ENCODE assay signal across 33 cellular contexts in the genomic region with DNA sequence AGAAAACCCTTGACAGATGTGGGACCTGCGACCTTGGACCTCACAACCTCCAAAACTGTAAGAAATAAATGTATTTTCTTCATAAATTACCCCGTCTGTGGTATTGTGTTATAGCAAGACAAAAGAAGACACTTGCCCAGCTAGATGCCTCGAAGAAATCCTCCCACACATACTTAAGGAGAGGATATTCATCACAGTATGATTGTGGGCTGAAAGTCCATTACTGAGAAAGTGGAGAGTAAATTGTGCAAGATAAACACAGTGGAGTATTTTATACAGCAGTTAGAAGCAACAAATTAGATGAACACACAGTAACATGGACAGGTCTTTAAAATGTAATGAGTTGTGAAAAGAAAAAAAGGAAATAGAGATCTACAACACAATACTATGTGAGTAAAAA. TPM values are rescaled to one million over a fixed set of nuclear protein-coding genes. Genes with fewer than 3 reads are reported as not detected.
"Had no signal": no experiment of that assay in that cellular context is flagged by ENCODE, and none has a peak within 500 bp of the region (broad histone marks: within the 10 kb centered on the region; RNA-seq: fewer than 3 reads in every experiment).

No MANE protein-coding gene starts in this region.

- H3K27ac Mint-ChIP-seq: activated CD4-positive, alpha-beta memory T cell treated with anti-CD3 and anti-CD28 coated beads for 36 hours; activated CD4-positive, alpha-beta T cell treated with anti-CD3 and anti-CD28 coated beads for 36 hours; activated CD4-positive, alpha-beta T cell treated with anti-CD3 and anti-CD28 coated beads, Interleukin-2, amount 10 ng/mL, durations not matched to agents 7 days and 5 days; activated naive CD4-positive, alpha-beta T cell treated with anti-CD3 and anti-CD28 coated beads for 36 hours; activated naive CD4-positive, alpha-beta T cell treated with anti-CD3 and anti-CD28 coated beads, Interleukin-2, amount 50 U/mL, for 72 hours; activated T-helper 1 cell treated with anti-CD3 and anti-CD28 coated beads, Interleukin-12 subunit alpha, Interleukin-12 subunit beta, Interleukin-2, Interleukin-4 antibody, amounts not matched to agents 30 ng/mL and 10 ng/mL and 1 ng/mL, durations not matched to agents 14 hours and 24 hours and 36 hours; brain; T-helper 1 cell treated with Interleukin-12 subunit alpha and Interleukin-12 subunit beta and Interleukin-4 antibody, amounts not matched to agents 30 μg/mL and 1 μg/mL, for 36 hours; T-helper 2 cell treated with Interferon-gamma antibody and Interleukin-4, amounts not matched to agents 5 μg/mL and 100 μg/mL, for 36 hours; WTC11 had no signal

- H3K36me3 Mint-ChIP-seq: activated CD4-positive, alpha-beta memory T cell treated with anti-CD3 and anti-CD28 coated beads for 36 hours; activated naive CD4-positive, alpha-beta T cell treated with anti-CD3 and anti-CD28 coated beads, Interleukin-2, amount 50 U/mL, for 72 hours; brain; WTC11 had no signal

- ATAC-seq: activated CD4-positive, alpha-beta T cell treated with anti-CD3 and anti-CD28 coated beads for 36 hours; activated CD4-positive, CD25-positive, alpha-beta regulatory T cell treated with anti-CD3 and anti-CD28 coated beads, Interleukin-2, amount 50 U/mL, for 24 hours; activated naive CD4-positive, alpha-beta T cell treated with anti-CD3 and anti-CD28 coated beads, Interleukin-2, amount 50 U/mL, for 72 hours; activated T-cell treated with anti-CD3 and anti-CD28 coated beads, Interleukin-2, amount 50 U/mL, for 4 hours; Panc1; WTC11 had no signal

- DNase-seq: activated CD4-positive, alpha-beta memory T cell treated with anti-CD3 and anti-CD28 coated beads for 36 hours; activated CD4-positive, alpha-beta T cell treated with anti-CD3 and anti-CD28 coated beads for 36 hours; activated CD4-positive, alpha-beta T cell treated with anti-CD3 and anti-CD28 coated beads, Interleukin-2, amount 10 ng/mL, durations not matched to agents 7 days and 5 days; activated CD8-positive, alpha-beta memory T cell treated with anti-CD3 and anti-CD28 coated beads, Interleukin-2, amount 50 U/mL, for 4 hours; activated gamma-delta T cell treated with Interleukin-2 at 50 U/mL for 16 hours; activated naive CD4-positive, alpha-beta T cell treated with anti-CD3 and anti-CD28 coated beads for 36 hours; activated T-cell treated with anti-CD3 and anti-CD28 coated beads for 4 hours; activated T-cell treated with anti-CD3 and anti-CD28 coated beads, Interleukin-2, amount 50 U/mL, for 4 hours; adrenal gland; anterior cingulate cortex; caudate nucleus; colonic mucosa; NCI-H1105; NCI-H1417 treated with DMSO at 0.1 percent for 48 hours; NCI-H187 treated with DMSO at 0.1 percent for 48 hours; NCI-H2081; NCI-H2171 treated with DMSO at 0.1 percent for 48 hours; NCI-H510A; NCI-H526; NCI-H748 treated with DMSO at 0.1 percent for 48 hours; NK-92 treated with Interleukin-12 subunit alpha and Interleukin-12 subunit beta, amount 100 ng/mL, for 24 hours; SHP77; SJCRH30 had no signal

- H3K9me3 Mint-ChIP-seq: activated CD4-positive, alpha-beta memory T cell treated with anti-CD3 and anti-CD28 coated beads for 36 hours; activated CD4-positive, alpha-beta T cell treated with anti-CD3 and anti-CD28 coated beads, Interleukin-2, amount 10 ng/mL, durations not matched to agents 7 days and 5 days; activated naive CD4-positive, alpha-beta T cell treated with anti-CD3 and anti-CD28 coated beads for 36 hours; activated naive CD4-positive, alpha-beta T cell treated with anti-CD3 and anti-CD28 coated beads, Interleukin-2, amount 50 U/mL, for 72 hours; activated T-cell treated with anti-CD3 and anti-CD28 coated beads, Interleukin-2, amount 50 U/mL, for 4 hours; activated T-helper 1 cell treated with anti-CD3 and anti-CD28 coated beads, Interleukin-12 subunit alpha, Interleukin-12 subunit beta, Interleukin-2, Interleukin-4 antibody, amounts not matched to agents 30 ng/mL and 10 ng/mL and 1 ng/mL, durations not matched to agents 14 hours and 24 hours and 36 hours; brain; T-helper 1 cell treated with Interleukin-12 subunit alpha and Interleukin-12 subunit beta and Interleukin-4 antibody, amounts not matched to agents 30 μg/mL and 1 μg/mL, for 36 hours; T-helper 2 cell treated with Interferon-gamma antibody and Interleukin-4, amounts not matched to agents 5 μg/mL and 100 μg/mL, for 36 hours; WTC11 had no signal

- H3K4me1 Mint-ChIP-seq: activated CD4-positive, alpha-beta T cell treated with anti-CD3 and anti-CD28 coated beads, Interleukin-2, amount 10 ng/mL, durations not matched to agents 7 days and 5 days; brain had no signal

- H3K4me3 Mint-ChIP-seq: activated CD4-positive, alpha-beta memory T cell treated with anti-CD3 and anti-CD28 coated beads for 36 hours; activated CD4-positive, alpha-beta T cell treated with anti-CD3 and anti-CD28 coated beads for 36 hours; activated CD4-positive, alpha-beta T cell treated with anti-CD3 and anti-CD28 coated beads, Interleukin-2, amount 10 ng/mL, durations not matched to agents 7 days and 5 days; activated naive CD4-positive, alpha-beta T cell treated with anti-CD3 and anti-CD28 coated beads for 36 hours; activated T-cell treated with anti-CD3 and anti-CD28 coated beads, Interleukin-2, amount 50 U/mL, for 4 hours; activated T-helper 1 cell treated with anti-CD3 and anti-CD28 coated beads, Interleukin-12 subunit alpha, Interleukin-12 subunit beta, Interleukin-2, Interleukin-4 antibody, amounts not matched to agents 30 ng/mL and 10 ng/mL and 1 ng/mL, durations not matched to agents 14 hours and 24 hours and 36 hours; brain; T-helper 1 cell treated with Interleukin-12 subunit alpha and Interleukin-12 subunit beta and Interleukin-4 antibody, amounts not matched to agents 30 μg/mL and 1 μg/mL, for 36 hours; T-helper 2 cell treated with Interferon-gamma antibody and Interleukin-4, amounts not matched to agents 5 μg/mL and 100 μg/mL, for 36 hours; WTC11 had no signal

RNA-seq across cellular contexts. Expression of gene CFI, which starts 46.1 kb away (rescaled TPM):
- total RNA-seq: activated CD4-positive, alpha-beta T cell treated with anti-CD3 and anti-CD28 coated beads for 36 hours; activated CD4-positive, alpha-beta T cell treated with anti-CD3 and anti-CD28 coated beads, Interleukin-2, amount 10 ng/mL, durations not matched to agents 7 days and 5 days; activated naive CD4-positive, alpha-beta T cell treated with anti-CD3 and anti-CD28 coated beads for 36 hours; activated naive CD4-positive, alpha-beta T cell treated with anti-CD3 and anti-CD28 coated beads, Interleukin-2, amount 50 U/mL, for 72 hours; bronchial epithelial cell; OCI-LY7; WTC11 had no signal
